In genomic region chr3:28667646-28668376, GRCh38 we compare ENCODE assay signal across 8 cellular contexts.
DNase-seq lines count a peak whose midpoint lies in the region; TF ChIP-seq lines count a peak whose summit lies in the region.

No MANE protein-coding gene starts in this region.

- no peaks in the 10 kb centered on the region for H3K9me2 ChIP-seq in Loucy (replicated peaks; ENCODE audit: low read depth, low read length)
- H3K9me2 ChIP-seq in SK-N-SH = no peaks in the 10 kb centered on the region

- no peaks in the 10 kb centered on the region for H3K36me3 ChIP-seq in Loucy (ENCODE audit: insufficient read depth, low read length)
- no peaks in the 10 kb centered on the region for H3K36me3 ChIP-seq in SK-N-SH (replicated peaks in 1 of 2; ENCODE audit: control insufficient read depth in 1 of 2, insufficient read depth in 2 of 2, low read length in 1 of 2)

- H3K4me3 ChIP-seq in Loucy (ENCODE audit: low read length, poor library complexity, severe bottlenecking) (no peak overlapping the region), SK-N-SH (ENCODE audit: low read depth in 2 of 2, low read length in 1 of 2) (no peak overlapping the region; a peak in 1 of 4 replicates)

- H3K4me1 ChIP-seq in Loucy (ENCODE audit: insufficient read depth, low read length, poor library complexity, severe bottlenecking) (no peaks in the 10 kb centered on the region), SK-N-SH (ENCODE audit: control insufficient read depth in 1 of 2, insufficient read depth in 2 of 2, low read depth in 1 of 2, low read length in 1 of 2) (peaks cover 0 to 14% of the 10 kb centered on the region in 2 experiments; a peak in 2 of 4 replicates)

- no peaks in the 10 kb centered on the region for H4K20me1 ChIP-seq in Loucy (ENCODE audit: insufficient read depth, low read length, poor library complexity, severe bottlenecking)
- H4K20me1 ChIP-seq in SK-N-SH (ENCODE audit: insufficient read depth) = no peaks in the 10 kb centered on the region

- TF ChIP-seq EP300 in SK-N-SH (IDR thresholded peaks at IDR 0.05; ENCODE audit: borderline replicate concordance in 1 of 2, low read depth in 1 of 2, low read length in 1 of 2) = no peak

- DNase-seq in SIG-M5 treated with dmso at 0.1 percent for 504 hours (lab: John Stamatoyannopoulos, UW; ENCODE audit: unreplicated experiment) (peak; percentile 65), SIG-M5 (lab: John Stamatoyannopoulos, UW) (no peak), HEK293T (ENCODE audit: extremely low spot score) (peak; percentile 69), SK-N-SH (peak; percentile 61), astrocyte of the hippocampus (ENCODE audit: low read depth, low spot score) (peak; percentile 82), iPS DF 4.7 (ENCODE audit: extremely low read depth, low spot score) (peak; percentile 68)
- peak; percentile 32 for DNase-seq in stimulated activated CD4-positive, alpha-beta T cell treated with anti-CD3 and anti-CD28 coated beads, Interleukin-12 subunit alpha, Interleukin-12 subunit beta, amount 100 ng/mL, for 4 hours

- TF ChIP-seq RAD21 in SK-N-SH (IDR thresholded peaks at IDR 0.05; ENCODE audit: low read length) = peak; percentile 74

- H2AFZ ChIP-seq in Loucy (ENCODE audit: low read length) = peak overlapping the region; percentile 81
- H2AFZ ChIP-seq in SK-N-SH (ENCODE audit: low read depth) = no peak overlapping the region

- no peaks in the 10 kb centered on the region for H3K79me2 ChIP-seq in Loucy (ENCODE audit: insufficient read depth, low read length)
- no peaks in the 10 kb centered on the region for H3K79me2 ChIP-seq in SK-N-SH (ENCODE audit: insufficient read depth)

- H3K9me3 ChIP-seq in Loucy (ENCODE audit: insufficient read depth, low read depth, low read length) (no peaks in the 10 kb centered on the region), SK-N-SH (no peaks in the 10 kb centered on the region)

- no peak overlapping the region for H3K9ac ChIP-seq in Loucy (ENCODE audit: low read depth, low read length, poor library complexity, severe bottlenecking)
- H3K9ac ChIP-seq in SK-N-SH = no peak overlapping the region

- POLR2A ChIA-PET in HEK293T (lab: Yijun Ruan, JAX) (no interaction called here), SK-N-SH (lab: Yijun Ruan, JAX) (no interaction called here)

- TF ChIP-seq CTCF in Loucy (conservative IDR thresholded peaks at IDR 0.05; ENCODE audit: low read length) = peak; percentile 91
- peak; percentile 86 for TF ChIP-seq CTCF in SK-N-SH (IDR thresholded peaks at IDR 0.05)

- CTCF ChIA-PET in HEK293T (lab: Yijun Ruan, JAX) = interaction anchor here (0.6 to 1.5 kb wide), 14 partner anchors 8 to 1988 kb away, joined by 3 to 9 read pairs (median 4); no protein-coding TSS in a partner anchor
- CTCF ChIA-PET in SK-N-SH (lab: Yijun Ruan, JAX) = interaction anchor here (0.5 to 2.1 kb wide), 53 partner anchors 9 to 1530 kb away, joined by 3 to 26 read pairs (median 5); no protein-coding TSS in a partner anchor

- H3K4me2 ChIP-seq in Loucy (ENCODE audit: low read depth, low read length, poor library complexity, severe bottlenecking) (no peak overlapping the region), SK-N-SH (no peak overlapping the region)

- H3F3A ChIP-seq in Loucy (ENCODE audit: low read depth) = no peaks in the 10 kb centered on the region
- H3F3A ChIP-seq in SK-N-SH (replicated peaks; ENCODE audit: insufficient read depth) = no peaks in the 10 kb centered on the region

- no peaks in the 10 kb centered on the region for H3K27me3 ChIP-seq in Loucy (ENCODE audit: insufficient read depth, low read length, poor library complexity, severe bottlenecking)
- H3K27me3 ChIP-seq in SK-N-SH (ENCODE audit: insufficient read depth) = no peaks in the 10 kb centered on the region

- H3K27ac ChIP-seq in SK-N-SH (ENCODE audit: low read depth in 2 of 2, low read length in 1 of 2) = peak overlapping the region in 1 of 2 experiments; percentile 94; a peak in 2 of 4 replicates

- WGBS in SK-N-SH (ENCODE audit: low lambda C conversion rate) = 2% methylated on average over 4 of the region's 4 CpGs

TF ChIP-seq in HEK293T, 16 proteins besides CTCF, POLR2A, EP300 and RAD21:
- no peak for TF ChIP-seq L3MBTL2 (conservative IDR thresholded peaks at IDR 0.05)
- TF ChIP-seq ELF4 (IDR thresholded peaks at IDR 0.05) = no peak
- TF ChIP-seq PKNOX1 (IDR thresholded peaks at IDR 0.05) = no peak
- no peak for TF ChIP-seq NFRKB (IDR thresholded peaks at IDR 0.05)
- TF ChIP-seq SP1 (IDR thresholded peaks at IDR 0.05) = no peak
- no peak for TF ChIP-seq SUZ12 (IDR thresholded peaks at IDR 0.05)
- no peak for TF ChIP-seq FOXA1 (IDR thresholded peaks at IDR 0.05)

TF ChIP-seq in SK-N-SH, 30 proteins besides CTCF, POLR2A, EP300 and RAD21:
- TF ChIP-seq RXRA (IDR thresholded peaks at IDR 0.05; ENCODE audit: borderline replicate concordance, low read depth) (no peak), ELF1 (IDR thresholded peaks at IDR 0.05) (no peak), SMC3 (IDR thresholded peaks at IDR 0.05; ENCODE audit: low read depth, low read length) (peak; percentile 74), MXI1 (IDR thresholded peaks at IDR 0.05; ENCODE audit: low read depth, low read length) (peak; percentile 57; the same call in 1 of the 2 replicates), NRF1 (IDR thresholded peaks at IDR 0.05; ENCODE audit: low read depth, low read length) (0 out of 2 replicates have a peak, but pooled peaks have one; percentile 9), EZH2phosphoT487 (IDR thresholded peaks at IDR 0.05; ENCODE audit: borderline replicate concordance, low read depth) (no peak)
TF ChIP-seq in SK-N-SH: peak in this region for 3.
